Comparison of ENCODE assay signal across 9 cellular contexts in genomic region chr19:31054430-31054829, GRCh38.
DNase-seq lines count a peak whose midpoint lies in the region; ATAC-seq and TF ChIP-seq lines count a peak whose summit lies in the region.
"Had no signal": no experiment of that assay in that cellular context is flagged by ENCODE, and none has a peak within 500 bp of the region (broad histone marks: within the 10 kb centered on the region; RNA-seq: fewer than 3 reads in every experiment).

No MANE protein-coding gene starts in this region.

- H3K36me3 ChIP-seq in endodermal cell (ENCODE audit: control insufficient read depth, insufficient read depth, low read length) (no peaks in the 10 kb centered on the region), esophagus squamous epithelium (no peaks in the 10 kb centered on the region)
- H3K36me3 ChIP-seq: BLaER1 treated with 17β-estradiol and CSF1 and Interleukin-3, amounts not matched to agents 10 nM and 100 nM had no signal

- H3K4me1 Mint-ChIP-seq in endodermal cell: no peaks in the 10 kb centered on the region
- H3K4me1 Mint-ChIP-seq in osteocyte (ENCODE audit: unreplicated experiment): no peaks in the 10 kb centered on the region

- DNase-seq in NCI-H82 (lab: John Stamatoyannopoulos, UW) (peak; percentile 79), NCI-H82 treated with DMSO at 0.1 percent for 48 hours (lab: John Stamatoyannopoulos, UW; ENCODE audit: unreplicated experiment) (no peak), T-helper 2 cell (peak in 3 of 5 experiments; percentile 4 to 15 (median 10)), endodermal cell (peak; percentile 90), osteocyte (ENCODE audit: extremely low spot score, unreplicated experiment) (peak; percentile 82), esophagus squamous epithelium (lab: John Stamatoyannopoulos, UW) (no peak), superior temporal gyrus (ENCODE audit: extremely low spot score) (no peak)

- WGBS in endodermal cell (ENCODE audit: insufficient coverage in 1 of 2, insufficient read length in 1 of 2), 2 experiments: 37% methylated on average over 3 of the region's 3 CpGs
- WGBS in esophagus squamous epithelium, 2 donors: 18 to 25% methylated on average over 2 to 3 of the region's 3 CpGs

- H3K27me3 ChIP-seq in endodermal cell (ENCODE audit: control insufficient read depth, insufficient read depth, low read length, poor library complexity, severe bottlenecking) (no peaks in the 10 kb centered on the region), esophagus squamous epithelium (no peaks in the 10 kb centered on the region)
- H3K27me3 ChIP-seq: BLaER1 treated with 17β-estradiol and CSF1 and Interleukin-3, amounts not matched to agents 10 nM and 100 nM had no signal

- H3K9me3 ChIP-seq in endodermal cell (ENCODE audit: control insufficient read depth, low read length): no peaks in the 10 kb centered on the region
- H3K9me3 ChIP-seq in esophagus squamous epithelium: no peaks in the 10 kb centered on the region

- H3K36me3 Mint-ChIP-seq in endodermal cell (ENCODE audit: low read depth) (no peaks in the 10 kb centered on the region), osteocyte (ENCODE audit: unreplicated experiment) (no peaks in the 10 kb centered on the region)

- H3K27me3 Mint-ChIP-seq in endodermal cell (ENCODE audit: insufficient read depth) (no peaks in the 10 kb centered on the region), osteocyte (ENCODE audit: unreplicated experiment) (peaks cover 15% of the 10 kb centered on the region)

- no peak overlapping the region for H3K27ac Mint-ChIP-seq in endodermal cell
- no peak overlapping the region for H3K27ac Mint-ChIP-seq in osteocyte (ENCODE audit: unreplicated experiment)

- H3K4me1 ChIP-seq in endodermal cell (ENCODE audit: control insufficient read depth, insufficient read depth, low read length) (no peaks in the 10 kb centered on the region), esophagus squamous epithelium (no peaks in the 10 kb centered on the region)

- ATAC-seq in HG03342 (IDR thresholded peaks at IDR 0.05; ENCODE audit: unreplicated experiment): no peak

- TF ChIP-seq POLR2A in esophagus squamous epithelium (IDR thresholded peaks at IDR 0.05): no peak

- H3K27ac ChIP-seq in endodermal cell (ENCODE audit: low read depth, low read length): no peak overlapping the region
- no peak overlapping the region for H3K27ac ChIP-seq in esophagus squamous epithelium
- H3K27ac ChIP-seq: BLaER1 treated with 17β-estradiol and CSF1 and Interleukin-3, amounts not matched to agents 10 nM and 100 nM had no signal

- intact Hi-C loops in esophagus squamous epithelium (cut with DNase I): no loop called here

- H3K4me3 ChIP-seq in endodermal cell (ENCODE audit: low read length): no peak overlapping the region
- H3K4me3 ChIP-seq in esophagus squamous epithelium: no peak overlapping the region
- H3K4me3 ChIP-seq: BLaER1 treated with 17β-estradiol and CSF1 and Interleukin-3, amounts not matched to agents 10 nM and 100 nM had no signal

- no peak overlapping the region for H3K9ac ChIP-seq in endodermal cell (ENCODE audit: extremely low read depth, low read length, poor library complexity, severe bottlenecking)
- H3K9ac ChIP-seq: BLaER1 treated with 17β-estradiol and CSF1 and Interleukin-3, amounts not matched to agents 10 nM and 100 nM had no signal

- TF ChIP-seq CTCF in endodermal cell (conservative IDR thresholded peaks at IDR 0.05): peak; percentile 89
- TF ChIP-seq CTCF in osteocyte (IDR thresholded peaks at IDR 0.05): peak; percentile 62
- peak in 1 of 6 experiments; percentile 34 for TF ChIP-seq CTCF in esophagus squamous epithelium (IDR thresholded peaks at IDR 0.05)

- H3K4me3 Mint-ChIP-seq in endodermal cell: no peak overlapping the region
- no peak overlapping the region for H3K4me3 Mint-ChIP-seq in osteocyte (ENCODE audit: unreplicated experiment)

- no peaks in the 10 kb centered on the region for H3K9me3 Mint-ChIP-seq in endodermal cell
- H3K9me3 Mint-ChIP-seq in osteocyte (ENCODE audit: unreplicated experiment): no peaks in the 10 kb centered on the region

Comparison
In these comparisons a context has a peak if more than half of its experiments do, and no peak if none do; other contexts are left out.
1. DNase-seq: peak in NCI-H82 (single experiment), T-helper 2 cell (3 of 5), endodermal cell (single experiment) and osteocyte (single experiment); none in NCI-H82 treated with DMSO at 0.1 percent for 48 hours (single experiment), esophagus squamous epithelium (single experiment) and superior temporal gyrus (single experiment).